Comparison of ENCODE assay signal across 18 cellular contexts in the genomic region with DNA sequence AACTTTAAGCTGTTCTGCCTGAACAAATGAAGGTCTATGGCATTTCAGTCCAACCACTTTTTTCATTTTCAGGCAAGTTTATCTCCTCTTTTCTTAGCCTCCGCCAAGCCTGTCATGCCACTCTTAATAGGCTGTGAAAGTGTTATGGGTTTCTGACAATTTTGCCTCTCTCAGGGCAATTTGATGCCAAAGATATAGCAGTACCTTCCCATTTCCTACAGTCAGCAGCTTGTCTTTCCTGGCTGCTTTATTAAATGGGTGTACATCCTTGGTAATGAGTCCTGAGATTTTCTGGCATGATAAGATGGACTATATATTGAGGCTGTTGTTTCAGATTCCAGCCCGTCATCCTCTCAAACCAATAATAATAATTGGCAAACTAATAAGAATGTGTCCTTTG.
"Had no signal": no experiment of that assay in that cellular context is flagged by ENCODE, and none has a peak within 500 bp of the region (broad histone marks: within the 10 kb centered on the region; RNA-seq: fewer than 3 reads in every experiment).

No MANE protein-coding gene starts in this region.

- H3K27me3 ChIP-seq: body of pancreas, stomach, suprapubic skin had no signal

- DNase-seq: activated CD4-positive, alpha-beta T cell treated with anti-CD3 and anti-CD28 coated beads, Interleukin-2, amount 50 U/mL, for 48 hours; activated effector memory CD4-positive, alpha-beta T cell treated with Interleukin-2 at 50 U/mL for 16 hours; activated naive CD4-positive, alpha-beta T cell treated with anti-CD3 and anti-CD28 coated beads, Interleukin-2, amount 10 ng/mL, durations not matched to agents 7 days and 5 days; activated T-cell treated with anti-CD3 and anti-CD28 coated beads, Interleukin-2, amount 50 U/mL, for 72 hours; amygdala; body of pancreas; caudate nucleus; effector memory CD4-positive, alpha-beta T cell; immature natural killer cell; lower lobe of right lung; naive B cell; nucleus accumbens; small intestine; stimulated activated CD4-positive, alpha-beta T cell treated with anti-CD3 and anti-CD28 coated beads, Interleukin-15, amount 100 ng/mL, for 24 hours; stomach; T-cell had no signal

- H3K27ac ChIP-seq: lower lobe of right lung, SK-N-MC, suprapubic skin had no signal

- H3K9me3 ChIP-seq: body of pancreas, lower lobe of right lung, suprapubic skin had no signal

- H3K36me3 ChIP-seq: lower lobe of right lung, stomach, suprapubic skin had no signal

- H3K4me3 ChIP-seq: body of pancreas, lower lobe of right lung, SK-N-MC, stomach, suprapubic skin had no signal
